In genomic region chr6:95743591-95743990, GRCh38 we compare ENCODE assay signal across 7 cellular contexts.
"Had no signal": no experiment of that assay in that cellular context is flagged by ENCODE, and none has a peak within 500 bp of the region (broad histone marks: within the 10 kb centered on the region; RNA-seq: fewer than 3 reads in every experiment).

No MANE protein-coding gene starts in this region.

- H2AFZ ChIP-seq: GM23248 had no signal

- H3K4me3 Mint-ChIP-seq: HFFc6 had no signal

- DNase-seq: GM23248, H7, HFFc6, KG1 had no signal

- H3K9ac ChIP-seq: GM23248 had no signal

- H3K36me3 ChIP-seq: HAP-1 had no signal

- H3K9me3 ChIP-seq: HAP-1 had no signal

- H3K4me1 ChIP-seq: HAP-1 had no signal

- H3K27ac ChIP-seq: GM23248 had no signal

- H3K27ac Mint-ChIP-seq: HFFc6 had no signal

- H3K4me3 ChIP-seq: GM23248, HAP-1, K562 had no signal

- ATAC-seq: HCT116, K562 had no signal
